6 cellular contexts compared by ENCODE assay signal in the genomic region with DNA sequence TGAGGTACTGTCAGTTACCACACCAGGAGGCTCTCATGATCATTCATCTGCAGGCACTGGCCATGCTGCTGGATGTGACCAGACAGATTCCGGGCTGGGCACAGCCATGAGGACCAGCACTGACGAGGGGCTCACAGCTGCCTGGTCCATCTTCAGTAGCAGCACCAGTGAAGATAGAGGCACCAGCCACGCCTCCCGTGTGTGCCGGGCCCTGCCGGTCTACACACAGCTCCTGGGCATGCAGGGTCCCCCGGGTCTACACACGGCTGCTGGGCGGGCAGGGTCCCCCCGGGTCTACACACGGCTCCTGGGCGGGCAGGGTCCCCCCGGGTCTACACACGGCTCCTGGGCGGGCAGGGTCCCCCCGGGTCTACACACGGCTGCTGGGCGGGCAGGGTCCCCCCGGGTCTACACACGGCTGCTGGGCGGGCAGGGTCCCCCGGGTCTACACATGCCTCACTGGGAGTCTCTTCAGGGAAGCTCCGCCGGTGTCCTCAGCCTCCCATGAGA.
DNase-seq lines count a peak whose midpoint lies in the region; ATAC-seq, FAIRE-seq and TF ChIP-seq lines count a peak whose summit lies in the region.
"Not testable (repeated sequence)": the region's sequence is repeated elsewhere in the genome, so short reads cannot be mapped to it uniquely, and the experiment has no call there.

No MANE protein-coding gene starts in this region.

- not testable (repeated sequence) for DNase-seq in WERI-Rb-1; neuronal stem cell (ENCODE audit: low spot score); urothelium cell line (ENCODE audit: low spot score)
- DNase-seq in Right ventricle myocardium inferior (ENCODE audit: missing footprints) (peak; percentile 49), kidney (peak; percentile 55)

- not testable (repeated sequence) for H4K8ac ChIP-seq in neuronal stem cell (ENCODE audit: low read depth, low read length)

- H3K4ac ChIP-seq in neuronal stem cell (ENCODE audit: low read length) = not testable (repeated sequence)

- not testable (repeated sequence) for H3K4me3 ChIP-seq in BLaER1 treated with 17β-estradiol and CSF1 and Interleukin-3, amounts not matched to agents 10 nM and 100 nM; WERI-Rb-1 (ENCODE audit: low read depth, low read length); kidney (ENCODE audit: low read length in 2 of 2); neuronal stem cell (ENCODE audit: low read length in 2 of 2)

- peaks cover 19 to 90% (median 88%) of the 10 kb centered on the region in 10 experiments for H3K4me1 ChIP-seq in BLaER1 treated with 17β-estradiol and CSF1 and Interleukin-3, amounts not matched to agents 10 nM and 100 nM
- H3K4me1 ChIP-seq in kidney (ENCODE audit: control insufficient read depth in 1 of 2, insufficient read depth in 1 of 2, low read depth in 1 of 2, low read length in 2 of 2); neuronal stem cell (ENCODE audit: control insufficient read depth in 2 of 2, insufficient read depth in 1 of 2, low read depth in 1 of 2, low read length in 2 of 2): not testable (repeated sequence)

- WGBS in neuronal stem cell (ENCODE audit: extremely low coverage in 2 of 2, insufficient read length in 2 of 2, insufficient replicate concordance in 1 of 2), 2 donors = no CpG with 5 or more reads among the region's 24 CpGs

- H3K4me2 ChIP-seq in BLaER1 treated with 17β-estradiol and CSF1 and Interleukin-3, amounts not matched to agents 10 nM and 100 nM = peak overlapping the region in 9 of 11 experiments; percentile 12 to 92 (median 67); a peak in 16 of 22 replicates
- not testable (repeated sequence) for H3K4me2 ChIP-seq in neuronal stem cell (ENCODE audit: insufficient read depth, low read length, poor library complexity, severe bottlenecking)

- not testable (repeated sequence) for H2BK12ac ChIP-seq in neuronal stem cell (ENCODE audit: low read length)

- not testable (repeated sequence) for H2AK5ac ChIP-seq in neuronal stem cell (ENCODE audit: low read depth, low read length)

- H3K14ac ChIP-seq in neuronal stem cell (ENCODE audit: low read length) = peak overlapping the region; percentile 82

- H3K23ac ChIP-seq in neuronal stem cell (ENCODE audit: low read depth, low read length, poor library complexity) = peak overlapping the region; percentile 75

- not testable (repeated sequence) for H2BK120ac ChIP-seq in neuronal stem cell (ENCODE audit: low read depth, low read length)

- 0 out of 22 replicates have a peak overlapping the region, but pooled peaks of 1 of the 11 experiments have one; percentile 32 for H3K9ac ChIP-seq in BLaER1 treated with 17β-estradiol and CSF1 and Interleukin-3, amounts not matched to agents 10 nM and 100 nM
- not testable (repeated sequence) for H3K9ac ChIP-seq in kidney (ENCODE audit: low read length in 2 of 2); neuronal stem cell (ENCODE audit: low read depth, low read length, poor library complexity)

- not testable (repeated sequence) for H2AFZ ChIP-seq in neuronal stem cell (ENCODE audit: low read length)

- not testable (repeated sequence) for TF ChIP-seq CTCF in WERI-Rb-1 (IDR thresholded peaks at IDR 0.05; ENCODE audit: low read depth, low read length); kidney (IDR thresholded peaks at IDR 0.05; ENCODE audit: borderline replicate concordance, extremely low read depth, insufficient read depth)

- not testable (repeated sequence) for ATAC-seq in Right ventricle myocardium inferior

- H2BK5ac ChIP-seq in neuronal stem cell (ENCODE audit: low read length) = not testable (repeated sequence)

- intact Hi-C loops in Right ventricle myocardium inferior (cut with DNase I); kidney (cut with DNase I): not testable (repeated sequence)

- H3K9me3 ChIP-seq in BLaER1 treated with 17β-estradiol and CSF1 and Interleukin-3, amounts not matched to agents 10 nM and 100 nM (replicated peaks in 1 of 11); WERI-Rb-1 (ENCODE audit: severe bottlenecking); kidney (ENCODE audit: control insufficient read depth in 1 of 2, low read length in 2 of 2); neuronal stem cell (replicated peaks in 1 of 2; ENCODE audit: control insufficient read depth in 2 of 2, insufficient read depth in 1 of 2, low read depth in 1 of 2, low read length in 2 of 2): not testable (repeated sequence)

- not testable (repeated sequence) for H4K91ac ChIP-seq in neuronal stem cell (ENCODE audit: low read depth, low read length, poor library complexity)

- not testable (repeated sequence) for H3K79me1 ChIP-seq in neuronal stem cell (ENCODE audit: low read depth, low read length)

- peaks cover 0 to 70% (median 5%) of the 10 kb centered on the region in 11 experiments; a peak in 10 of 22 replicates for H3K27me3 ChIP-seq in BLaER1 treated with 17β-estradiol and CSF1 and Interleukin-3, amounts not matched to agents 10 nM and 100 nM
- not testable (repeated sequence) for H3K27me3 ChIP-seq in WERI-Rb-1 (ENCODE audit: insufficient read depth, low read depth, severe bottlenecking); neuronal stem cell (ENCODE audit: control insufficient read depth in 3 of 3, insufficient read depth in 3 of 3, low read depth in 1 of 3, low read length in 3 of 3)

- H3K27ac ChIP-seq in BLaER1 treated with 17β-estradiol and CSF1 and Interleukin-3, amounts not matched to agents 10 nM and 100 nM; kidney (ENCODE audit: low read depth in 2 of 2, low read length in 2 of 2); neuronal stem cell (replicated peaks; ENCODE audit: low read length): not testable (repeated sequence)
- H3K27ac ChIP-seq in WERI-Rb-1 = peak overlapping the region; percentile 89

- not testable (repeated sequence) for H3K18ac ChIP-seq in neuronal stem cell (ENCODE audit: low read length)

- not testable (repeated sequence) for FAIRE-seq in kidney (lab: Jason Lieb, UNC)
- FAIRE-seq in urothelium cell line (lab: Jason Lieb, UNC) = peak; percentile 97

- H4K20me1 ChIP-seq in BLaER1 treated with 17β-estradiol and CSF1 and Interleukin-3, amounts not matched to agents 10 nM and 100 nM = peaks cover 86 to 91% (median 90%) of the 10 kb centered on the region in 11 experiments; a peak in 21 of 22 replicates

- H3K36me3 ChIP-seq in BLaER1 treated with 17β-estradiol and CSF1 and Interleukin-3, amounts not matched to agents 10 nM and 100 nM = peaks cover 0 to 14% (median 0%) of the 10 kb centered on the region in 11 experiments; a peak in 6 of 22 replicates
- not testable (repeated sequence) for H3K36me3 ChIP-seq in WERI-Rb-1; kidney (ENCODE audit: control insufficient read depth in 1 of 2, insufficient read depth in 2 of 2, low read length in 2 of 2); neuronal stem cell (replicated peaks in 1 of 2; ENCODE audit: control insufficient read depth in 2 of 2, insufficient read depth in 2 of 2, low read length in 2 of 2)

- H2BK15ac ChIP-seq in neuronal stem cell (ENCODE audit: low read length) = not testable (repeated sequence)
